Comparison of ENCODE assay signal across 12 cellular contexts in the genomic region with DNA sequence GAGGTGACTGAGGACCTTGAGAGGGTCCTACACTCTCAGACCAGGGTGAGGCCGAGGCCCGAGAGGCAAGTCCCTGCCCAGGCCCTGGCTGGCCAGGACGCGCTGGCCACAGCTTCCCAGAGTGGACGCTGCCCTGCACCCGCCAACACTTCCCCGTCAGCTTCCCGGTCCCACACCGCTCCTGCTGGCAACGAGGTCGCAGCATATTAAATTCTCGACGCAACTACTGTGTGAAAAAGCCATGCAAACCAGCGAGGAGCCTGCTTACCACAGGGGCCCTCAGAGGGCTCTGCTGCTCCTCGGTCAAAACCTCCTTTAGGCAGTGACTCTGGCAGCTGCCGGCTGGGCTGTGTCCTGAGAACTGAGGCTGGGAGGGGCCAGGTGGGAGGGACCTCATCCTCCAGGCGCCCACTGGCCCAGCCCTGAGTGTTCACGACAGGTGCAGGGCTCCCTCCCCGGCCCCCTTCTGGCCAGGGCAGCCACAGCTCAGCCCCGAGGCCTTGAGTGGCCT. TPM values are rescaled to one million over a fixed set of nuclear protein-coding genes. Genes with fewer than 3 reads are reported as not detected.
DNase-seq lines count a peak whose midpoint lies in the region; ATAC-seq, FAIRE-seq and TF ChIP-seq lines count a peak whose summit lies in the region.
"Had no signal": no experiment of that assay in that cellular context is flagged by ENCODE, and none has a peak within 500 bp of the region (broad histone marks: within the 10 kb centered on the region; RNA-seq: fewer than 3 reads in every experiment).

No MANE protein-coding gene starts in this region.

- WGBS in GM12878 (ENCODE audit: insufficient coverage, insufficient replicate concordance, low lambda C conversion rate, missing lambda C conversion rate), result 43% methylated on average over 20 of the region's 20 CpGs
- 34 to 55% methylated on average over 19 to 20 of the region's 20 CpGs for WGBS in pancreas, 2 donors

- peaks cover 7% of the 10 kb centered on the region for H3K4me1 ChIP-seq in GM12878 (ENCODE audit: control insufficient read depth, insufficient read depth, low read length)
- H3K4me1 ChIP-seq in pancreas, result peaks cover 0 to 10% (median 6%) of the 10 kb centered on the region in 3 donors

- TF ChIP-seq RAD21 in GM12878 (IDR thresholded peaks at IDR 0.05; ENCODE audit: insufficient read depth, low read depth, low read length), result no peak

- H2AFZ ChIP-seq in GM12878 (ENCODE audit: control insufficient read depth, low read depth, low read length), result no peak overlapping the region

- no TSS peak for BruUV-seq in GM12878 (replicated peaks; lab: Mats Ljungman, UMichigan)

- in situ Hi-C loops in GM12878 (cut with MboI), result no loop called here

- DNase-seq in NCI-H2107 (lab: John Stamatoyannopoulos, UW) (peak; percentile 63), GM12878 (ENCODE audit: low read depth, low spot score) (no peak), pancreas (peak; percentile 26 to 70 (median 54)), activated T-cell treated with anti-CD3 and anti-CD28 coated beads for 4 hours (no peak)
- DNase-seq: activated CD8-positive, alpha-beta T cell treated with anti-CD3 and anti-CD28 coated beads for 36 hours; NCI-H1092; PC-3; T-helper 2 cell had no signal

- RAD21 ChIA-PET in GM12878 (lab: Charles Lee; ENCODE audit: unreplicated experiment), result interaction anchor here (1.2 to 1.3 kb wide), 2 partner anchors 45 to 58 kb away, joined by 3 to 6 read pairs; no protein-coding TSS in a partner anchor

- TF ChIP-seq POLR2A in GM12878 (IDR thresholded peaks at IDR 0.05; ENCODE audit: low read depth, low read length), result no peak

- H3K36me3 ChIP-seq in GM12878 (ENCODE audit: control insufficient read depth in 2 of 2, insufficient read depth in 2 of 2, low read length in 1 of 2), result no peaks in the 10 kb centered on the region
- H3K36me3 ChIP-seq in pancreas, result no peaks in the 10 kb centered on the region
- H3K36me3 ChIP-seq: neutrophil had no signal

- SMC1A ChIA-PET in GM12878 (lab: Charles Lee; ENCODE audit: uncharacterized antibody, unreplicated experiment), result no interaction called here

- CTCF ChIA-PET in GM12878 (lab: Yijun Ruan, JAX), result interaction anchor here (0.7 to 1.5 kb wide), 6 partner anchors 53 to 195 kb away, joined by 3 to 4 read pairs (median 3); no protein-coding TSS in a partner anchor

- H3K27ac ChIP-seq in GM12878 (ENCODE audit: control insufficient read depth, insufficient read depth) (no peak overlapping the region), pancreas (no peak overlapping the region)
- H3K27ac ChIP-seq: neutrophil had no signal

- no peaks in the 10 kb centered on the region for H3K79me2 ChIP-seq in GM12878 (ENCODE audit: control insufficient read depth, insufficient read depth, low read length)

- no peak for TF ChIP-seq EP300 in GM12878 (IDR thresholded peaks at IDR 0.05; ENCODE audit: borderline replicate concordance in 1 of 2, control insufficient read depth in 1 of 2, low read depth in 2 of 2, low read length in 2 of 2)

- no peaks in the 10 kb centered on the region for H3K27me3 ChIP-seq in GM12878 (replicated peaks in 1 of 2; ENCODE audit: control insufficient read depth in 2 of 2, insufficient read depth in 2 of 2, low read length in 1 of 2)
- H3K27me3 ChIP-seq in pancreas, result no peaks in the 10 kb centered on the region

- H3K4me3 ChIP-seq in GM12878, result no peak overlapping the region
- H3K4me3 ChIP-seq in pancreas, result peak overlapping the region in 2 of 4 donors; percentile 11 to 16

- POLR2A ChIA-PET in GM12878 (lab: Charles Lee), result no interaction called here

- no peak overlapping the region for H3K4me2 ChIP-seq in GM12878 (ENCODE audit: control insufficient read depth, insufficient read depth)

- no peaks in the 10 kb centered on the region for H4K20me1 ChIP-seq in GM12878 (ENCODE audit: control insufficient read depth, insufficient read depth)

- no peak for FAIRE-seq in GM12878 (lab: Jason Lieb, UNC)
- no peak for FAIRE-seq in pancreas (lab: Jason Lieb, UNC)

- intact Hi-C loops in GM12878 (cut with micrococcal nuclease; ENCODE audit: unreplicated experiment) (no loop called here), pancreas (cut with DNase I) (loop anchor here in 1 of 3 donors (10.0 kb wide), 3 partner anchors 138 to 418 kb away; no protein-coding TSS in a partner anchor)

- ATAC-seq in GM12878 (peak; percentile 63), pancreas (peak; percentile 64 to 89 (median 68)), HG03342 (IDR thresholded peaks at IDR 0.05; ENCODE audit: unreplicated experiment) (no peak), HG02588 (IDR thresholded peaks at IDR 0.05; ENCODE audit: unreplicated experiment) (no peak)
- ATAC-seq: activated CD8-positive, alpha-beta T cell treated with anti-CD3 and anti-CD28 coated beads for 36 hours had no signal

- TF ChIP-seq CTCF in GM12872 (IDR thresholded peaks at IDR 0.05; ENCODE audit: insufficient read depth, low read depth, low read length) (0 out of 3 replicates have a peak, but pooled peaks have one; percentile 17), GM12878 (IDR thresholded peaks at IDR 0.05 in 2 of 3, conservative IDR thresholded peaks at IDR 0.05 in 1 of 3; ENCODE audit: control insufficient read depth in 2 of 3, extremely low read depth in 1 of 3, insufficient read depth in 1 of 3, low read depth in 3 of 3, low read length in 3 of 3) (no peak), pancreas (IDR thresholded peaks at IDR 0.05) (no peak)

- H3K9me3 ChIP-seq in GM12878 (replicated peaks; ENCODE audit: control insufficient read depth, insufficient read depth, low read length) (no peaks in the 10 kb centered on the region), pancreas (no peaks in the 10 kb centered on the region)
- H3K9me3 ChIP-seq: neutrophil had no signal

- H3K9ac ChIP-seq in GM12878 (ENCODE audit: control insufficient read depth, insufficient read depth, low read length), result no peak overlapping the region

RNA-seq across cellular contexts. Expression of gene TEX19, which starts 2.1 kb away (rescaled TPM):
- not detected in 2 replicates for total RNA-seq in GM12878 (2013; cell fraction: nucleolus; rRNA removed)
- total RNA-seq in GM12878 (2014; rRNA removed) (0.11 TPM in 1 of 2 replicates, not detected in the other), GM12878 (2014; rRNA removed; fragmentation: Illumina TruSeq; extraction: Trizol) (0.14 and 0.22 TPM in 2 replicates), GM12878 (2021) (0.19 TPM in 1 of 2 replicates, not detected in the other), pancreas (not detected)
- not detected for polyA plus RNA-seq in GM12878 (2011; ENCODE audit: low read depth)
- polyA plus RNA-seq in GM12878 (2011; rRNA removed) (0.26 and 0.27 TPM in 2 replicates), GM12878 (2014; fragmentation: Illumina TruSeq; extraction: Trizol) (0.09 TPM in 1 of 2 replicates, not detected in the other), GM12878 (2014; fragmentation: Nextera tagmentation; extraction: Ambion mirVana) (under 1 TPM in 1 of 2 experiments, not detected in 1; 0.03 TPM), GM12878 (2014; rRNA removed) (0.05 and 0.32 TPM in 2 replicates), GM12878 (2016; fragmentation: Nextera tagmentation; extraction: Ambion mirVana) (under 1 TPM in 1 of 2 experiments, not detected in 1; 0.13 TPM), pancreas (not detected)
- polyA plus RNA-seq in GM12878 (2011; cell fraction: cytosol; rRNA removed), result 0.33 and 0.39 TPM in 2 replicates
- polyA plus RNA-seq in GM12878 (2011; cell fraction: nucleus; rRNA removed), result 0.18 and 0.19 TPM in 2 replicates
- 0.07 TPM in 1 of 2 replicates, not detected in the other for polyA plus RNA-seq in GM12878 (2012)
- 0.22 and 0.62 TPM in 2 replicates for polyA minus RNA-seq in GM12878 (2011; rRNA and poly(A)+ RNA removed)
- not detected in 2 replicates for polyA minus RNA-seq in GM12878 (2011; cell fraction: cytosol; rRNA and poly(A)+ RNA removed)
- not detected in 2 replicates for polyA minus RNA-seq in GM12878 (2011; cell fraction: nucleus; rRNA and poly(A)+ RNA removed)
- total RNA-seq: activated CD8-positive, alpha-beta T cell treated with anti-CD3 and anti-CD28 coated beads for 36 hours had no signal

RNA-seq across cellular contexts. Expression of gene UTS2R, which starts 14.7 kb away (rescaled TPM):
- total RNA-seq in GM12878 (2013; cell fraction: nucleolus; rRNA removed), result 0.40 and 0.49 TPM in 2 replicates
- total RNA-seq in GM12878 (2014; rRNA removed) (0.11 TPM in 1 of 2 replicates, not detected in the other), GM12878 (2014; rRNA removed; fragmentation: Illumina TruSeq; extraction: Trizol) (not detected in 2 replicates), GM12878 (2021) (0.36 and 1.1 TPM in 2 replicates), pancreas (under 1 TPM in 3 of 6 donors, not detected in 3; 0.37 to 0.87 (median 0.74) TPM)
- polyA plus RNA-seq in GM12878 (2011; ENCODE audit: low read depth), result not detected
- polyA plus RNA-seq in GM12878 (2011; rRNA removed) (0.04 TPM in 1 of 2 replicates, not detected in the other), GM12878 (2014; fragmentation: Illumina TruSeq; extraction: Trizol) (not detected in 2 replicates), GM12878 (2014; fragmentation: Nextera tagmentation; extraction: Ambion mirVana) (not detected), GM12878 (2014; rRNA removed) (0.12 and 0.30 TPM in 2 replicates), GM12878 (2016; fragmentation: Nextera tagmentation; extraction: Ambion mirVana) (not detected), pancreas (not detected)
- 0.07 TPM in 1 of 2 replicates, not detected in the other for polyA plus RNA-seq in GM12878 (2011; cell fraction: cytosol; rRNA removed)
- 0.58 and 0.82 TPM in 2 replicates for polyA plus RNA-seq in GM12878 (2011; cell fraction: nucleus; rRNA removed)
- polyA plus RNA-seq in GM12878 (2012), result 0.34 and 0.36 TPM in 2 replicates
- 0.22 and 0.36 TPM in 2 replicates for polyA minus RNA-seq in GM12878 (2011; rRNA and poly(A)+ RNA removed)
- polyA minus RNA-seq in GM12878 (2011; cell fraction: cytosol; rRNA and poly(A)+ RNA removed), result not detected in 2 replicates
- polyA minus RNA-seq in GM12878 (2011; cell fraction: nucleus; rRNA and poly(A)+ RNA removed), result not detected in 2 replicates
- total RNA-seq: activated CD8-positive, alpha-beta T cell treated with anti-CD3 and anti-CD28 coated beads for 36 hours; PC-3 had no signal

RNA-seq across cellular contexts. Expression of gene SECTM1, which starts 23.3 kb away (rescaled TPM):
- not detected in 2 replicates for total RNA-seq in GM12878 (2013; cell fraction: nucleolus; rRNA removed)
- total RNA-seq in GM12878 (2014; rRNA removed), result not detected in 2 replicates
- total RNA-seq in GM12878 (2014; rRNA removed; fragmentation: Illumina TruSeq; extraction: Trizol), result not detected in 2 replicates
- 0.08 TPM in 1 of 2 replicates, not detected in the other for total RNA-seq in GM12878 (2021)
- polyA plus RNA-seq in GM12878 (2011; ENCODE audit: low read depth), result not detected
- 0.12 TPM in 1 of 2 replicates, not detected in the other for polyA plus RNA-seq in GM12878 (2011; rRNA removed)
- polyA plus RNA-seq in GM12878 (2011; cell fraction: cytosol; rRNA removed), result 0.15 and 0.22 TPM in 2 replicates
- polyA plus RNA-seq in GM12878 (2011; cell fraction: nucleus; rRNA removed), result 0.09 and 0.21 TPM in 2 replicates
- polyA plus RNA-seq in GM12878 (2012), result 0.07 TPM in 1 of 2 replicates, not detected in the other
- 0.10 TPM in 1 of 2 replicates, not detected in the other for polyA plus RNA-seq in GM12878 (2014; fragmentation: Illumina TruSeq; extraction: Trizol)
- not detected for polyA plus RNA-seq in GM12878 (2014; fragmentation: Nextera tagmentation; extraction: Ambion mirVana)
- polyA plus RNA-seq in GM12878 (2014; rRNA removed), result 0.11 TPM in 1 of 2 replicates, not detected in the other
- under 1 TPM in 1 of 2 experiments, not detected in 1; 0.13 TPM for polyA plus RNA-seq in GM12878 (2016; fragmentation: Nextera tagmentation; extraction: Ambion mirVana)
- polyA minus RNA-seq in GM12878 (2011; rRNA and poly(A)+ RNA removed), result 0.10 TPM in 1 of 2 replicates, not detected in the other
- not detected in 2 replicates for polyA minus RNA-seq in GM12878 (2011; cell fraction: cytosol; rRNA and poly(A)+ RNA removed)
- not detected in 2 replicates for polyA minus RNA-seq in GM12878 (2011; cell fraction: nucleus; rRNA and poly(A)+ RNA removed)
- 1 to 10 TPM in 5 of 6 donors, under 1 TPM in 1; 0.74 to 7.4 (median 1.4) TPM for total RNA-seq in pancreas
- polyA plus RNA-seq in pancreas, result 1 to 10 TPM; 1.5 to 3.3 TPM

RNA-seq across cellular contexts. Expression of gene CD7, which starts 39.5 kb away (rescaled TPM):
- not detected in 2 replicates for total RNA-seq in GM12878 (2013; cell fraction: nucleolus; rRNA removed)
- total RNA-seq in GM12878 (2014; rRNA removed) (not detected in 2 replicates), GM12878 (2014; rRNA removed; fragmentation: Illumina TruSeq; extraction: Trizol) (not detected in 2 replicates), GM12878 (2021) (0.33 TPM in 1 of 2 replicates, not detected in the other), pancreas (1 to 10 TPM in 2 of 6 donors, under 1 TPM in 4; 0.28 to 1.3 (median 0.98) TPM)
- polyA plus RNA-seq in GM12878 (2011; ENCODE audit: low read depth), result not detected
- polyA plus RNA-seq in GM12878 (2011; rRNA removed) (not detected in 2 replicates), GM12878 (2014; fragmentation: Illumina TruSeq; extraction: Trizol) (not detected in 2 replicates), GM12878 (2014; fragmentation: Nextera tagmentation; extraction: Ambion mirVana) (not detected), GM12878 (2014; rRNA removed) (0.60 TPM in 1 of 2 replicates, not detected in the other), GM12878 (2016; fragmentation: Nextera tagmentation; extraction: Ambion mirVana) (not detected), pancreas (1 to 10 TPM in 1 of 2 donors, under 1 TPM in 1; 0.70 to 1.0 TPM)
- 0.07 and 0.18 TPM in 2 replicates for polyA plus RNA-seq in GM12878 (2011; cell fraction: cytosol; rRNA removed)
- polyA plus RNA-seq in GM12878 (2011; cell fraction: nucleus; rRNA removed), result 0.33 and 0.53 TPM in 2 replicates
- 0.14 TPM in 1 of 2 replicates, not detected in the other for polyA plus RNA-seq in GM12878 (2012)
- polyA minus RNA-seq in GM12878 (2011; rRNA and poly(A)+ RNA removed), result not detected in 2 replicates
- not detected in 2 replicates for polyA minus RNA-seq in GM12878 (2011; cell fraction: cytosol; rRNA and poly(A)+ RNA removed)
- 0.19 TPM in 1 of 2 replicates, not detected in the other for polyA minus RNA-seq in GM12878 (2011; cell fraction: nucleus; rRNA and poly(A)+ RNA removed)

Comparison
In these comparisons a context has a peak if more than half of its experiments do, and no peak if none do; other contexts are left out.
1. DNase-seq: peak in NCI-H2107 (single experiment) and pancreas (6 of 6); none in GM12878 (single experiment) and activated T-cell treated with anti-CD3 and anti-CD28 coated beads for 4 hours (single experiment).
2. ATAC-seq: peak in GM12878 (single experiment) and pancreas (4 of 4); none in HG03342 (single experiment) and HG02588 (single experiment).